15 cellular contexts compared by ENCODE assay signal in the genomic region with DNA sequence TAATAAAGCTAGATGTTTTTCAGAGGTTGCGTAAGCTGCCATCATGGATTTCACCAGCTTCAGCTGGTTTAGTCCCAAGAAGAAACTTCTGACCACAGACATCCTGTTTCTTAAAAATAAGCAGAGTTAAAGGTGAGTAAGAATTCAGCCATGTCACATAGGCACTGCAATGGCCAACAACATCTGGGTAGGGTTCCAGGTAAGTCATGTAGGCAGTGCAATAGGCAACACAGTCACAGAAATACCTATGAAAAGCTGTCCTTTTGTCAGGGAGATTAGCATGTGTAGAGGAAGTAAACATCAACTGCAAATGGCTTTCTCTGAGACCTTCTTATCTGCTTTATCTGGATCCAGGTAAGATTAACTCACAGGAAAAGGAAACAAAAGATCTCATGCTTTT. TPM values are rescaled to one million over a fixed set of nuclear protein-coding genes. Genes with fewer than 3 reads are reported as not detected.
DNase-seq lines count a peak whose midpoint lies in the region; ATAC-seq and TF ChIP-seq lines count a peak whose summit lies in the region.
"Not testable (repeated sequence)": the region's sequence is repeated elsewhere in the genome, so short reads cannot be mapped to it uniquely, and the experiment has no call there.
"Had no signal": no experiment of that assay in that cellular context is flagged by ENCODE, and none has a peak within 500 bp of the region (broad histone marks: within the 10 kb centered on the region; RNA-seq: fewer than 3 reads in every experiment).

No MANE protein-coding gene starts in this region.

- not testable (repeated sequence) for H3K36me3 ChIP-seq in CD4-positive, CD25-positive, alpha-beta regulatory T cell (ENCODE audit: control insufficient read depth, insufficient read depth, low read length); DND-41 (ENCODE audit: insufficient read depth, low read length); neutrophil

- not testable (repeated sequence) for H3K4me2 ChIP-seq in DND-41 (ENCODE audit: insufficient read depth, low read length)

- not testable (repeated sequence) for H3K27ac Mint-ChIP-seq in CD4-positive, CD25-positive, alpha-beta regulatory T cell; WTC11; activated CD4-positive, alpha-beta memory T cell treated with anti-CD3 and anti-CD28 coated beads for 36 hours; activated T-cell treated with anti-CD3 and anti-CD28 coated beads, Interleukin-2, amount 50 U/mL, for 72 hours; activated naive CD4-positive, alpha-beta T cell treated with anti-CD3 and anti-CD28 coated beads, Interleukin-2, amount 10 ng/mL, durations not matched to agents 7 days and 5 days; effector memory CD8-positive, alpha-beta T cell

- not testable (repeated sequence) for H2AFZ ChIP-seq in DND-41 (ENCODE audit: low read depth, low read length)

- H3K27me3 ChIP-seq in CD4-positive, CD25-positive, alpha-beta regulatory T cell (ENCODE audit: control insufficient read depth, insufficient read depth, low read length); DND-41 (ENCODE audit: insufficient read depth, low read length, poor library complexity); neutrophil: not testable (repeated sequence)

- not testable (repeated sequence) for H3K79me2 ChIP-seq in DND-41 (ENCODE audit: insufficient read depth, low read length)

- POLR2A ChIA-PET in WTC11 (lab: Charles Lee); activated CD4-positive, alpha-beta memory T cell treated with anti-CD3 and anti-CD28 coated beads for 36 hours (lab: Charles Lee): not testable (repeated sequence)

- not testable (repeated sequence) for H3K27ac ChIP-seq in CD4-positive, CD25-positive, alpha-beta regulatory T cell (ENCODE audit: insufficient read depth, low read length, poor library complexity, severe bottlenecking)
- peak overlapping the region; percentile 60; the same call in 1 of the 2 replicates for H3K27ac ChIP-seq in DND-41 (ENCODE audit: low read length)
- peak overlapping the region; percentile 57 for H3K27ac ChIP-seq in neutrophil

- not testable (repeated sequence) for H3K9ac ChIP-seq in DND-41 (ENCODE audit: low read depth, low read length)

- CTCF ChIA-PET in WTC11 (lab: Charles Lee); activated CD4-positive, alpha-beta memory T cell treated with anti-CD3 and anti-CD28 coated beads for 36 hours (lab: Charles Lee); activated naive CD4-positive, alpha-beta T cell treated with anti-CD3 and anti-CD28 coated beads, Interleukin-2, amount 10 ng/mL, durations not matched to agents 7 days and 5 days (lab: Charles Lee): not testable (repeated sequence)

- not testable (repeated sequence) for H3K4me3 ChIP-seq in CD4-positive, CD25-positive, alpha-beta regulatory T cell (ENCODE audit: low read depth, low read length); DND-41 (ENCODE audit: low read depth in 1 of 2, low read length in 2 of 2); neutrophil (ENCODE audit: low read depth in 1 of 2, low read length in 1 of 2)

- ATAC-seq in CD4-positive, CD25-positive, alpha-beta regulatory T cell (ENCODE audit: low read depth in 2 of 2), result peak; percentile 51 to 61
- ATAC-seq in DND-41 (ENCODE audit: insufficient read depth, low read depth), result peak; percentile 32
- ATAC-seq in WTC11, result 0 out of 2 replicates have a peak, but pooled peaks have one; percentile 6
- ATAC-seq in activated T-cell treated with anti-CD3 and anti-CD28 coated beads, Interleukin-2, amount 50 U/mL, for 72 hours (replicated peaks in 1 of 2), result peak; percentile 12 to 39
- ATAC-seq in effector memory CD8-positive, alpha-beta T cell (replicated peaks), result peak; percentile 9

- H3K9me3 ChIP-seq in CD4-positive, CD25-positive, alpha-beta regulatory T cell (ENCODE audit: control insufficient read depth in 2 of 2, low read length in 2 of 2); DND-41 (ENCODE audit: insufficient read depth, low read length, severe bottlenecking); neutrophil: not testable (repeated sequence)

- not testable (repeated sequence) for H3K27me3 Mint-ChIP-seq in CD4-positive, CD25-positive, alpha-beta regulatory T cell; WTC11 (ENCODE audit: low read depth); activated CD4-positive, alpha-beta memory T cell treated with anti-CD3 and anti-CD28 coated beads for 36 hours; activated T-cell treated with anti-CD3 and anti-CD28 coated beads, Interleukin-2, amount 50 U/mL, for 72 hours (ENCODE audit: low read depth); activated naive CD4-positive, alpha-beta T cell treated with anti-CD3 and anti-CD28 coated beads, Interleukin-2, amount 10 ng/mL, durations not matched to agents 7 days and 5 days; effector memory CD8-positive, alpha-beta T cell

- intact Hi-C loops in activated CD4-positive, alpha-beta memory T cell treated with anti-CD3 and anti-CD28 coated beads for 36 hours (cut with micrococcal nuclease), result not testable (repeated sequence)

- DNase-seq in CD4-positive, CD25-positive, alpha-beta regulatory T cell, result peak in 1 of 3 donors; percentile 29
- not testable (repeated sequence) for DNase-seq in DND-41; WTC11 (ENCODE audit: low spot score); activated T-cell treated with anti-CD3 and anti-CD28 coated beads, Interleukin-2, amount 50 U/mL, for 72 hours; effector memory CD8-positive, alpha-beta T cell
- peak; percentile 36 for DNase-seq in activated CD4-positive, alpha-beta memory T cell treated with anti-CD3 and anti-CD28 coated beads for 36 hours
- DNase-seq in activated naive CD4-positive, alpha-beta T cell treated with anti-CD3 and anti-CD28 coated beads, Interleukin-2, amount 10 ng/mL, durations not matched to agents 7 days and 5 days, result peak; percentile 43

- not testable (repeated sequence) for H3K9me3 Mint-ChIP-seq in CD4-positive, CD25-positive, alpha-beta regulatory T cell; WTC11; activated CD4-positive, alpha-beta memory T cell treated with anti-CD3 and anti-CD28 coated beads for 36 hours; activated T-cell treated with anti-CD3 and anti-CD28 coated beads, Interleukin-2, amount 50 U/mL, for 72 hours; activated naive CD4-positive, alpha-beta T cell treated with anti-CD3 and anti-CD28 coated beads, Interleukin-2, amount 10 ng/mL, durations not matched to agents 7 days and 5 days; effector memory CD8-positive, alpha-beta T cell

- H3K4me1 Mint-ChIP-seq in CD4-positive, CD25-positive, alpha-beta regulatory T cell, result peaks cover 0 to 38% (median 14%) of the 10 kb centered on the region in 4 donors
- H3K4me1 Mint-ChIP-seq in WTC11, result peaks cover 15% of the 10 kb centered on the region
- H3K4me1 Mint-ChIP-seq in activated CD4-positive, alpha-beta memory T cell treated with anti-CD3 and anti-CD28 coated beads for 36 hours (ENCODE audit: low read depth), result peaks cover 10% of the 10 kb centered on the region
- H3K4me1 Mint-ChIP-seq in activated T-cell treated with anti-CD3 and anti-CD28 coated beads, Interleukin-2, amount 50 U/mL, for 72 hours (ENCODE audit: low read depth), result peaks cover 22% of the 10 kb centered on the region
- H3K4me1 Mint-ChIP-seq in activated naive CD4-positive, alpha-beta T cell treated with anti-CD3 and anti-CD28 coated beads, Interleukin-2, amount 10 ng/mL, durations not matched to agents 7 days and 5 days, result peaks cover 30% of the 10 kb centered on the region
- peaks cover 15 to 18% of the 10 kb centered on the region in 2 donors for H3K4me1 Mint-ChIP-seq in effector memory CD8-positive, alpha-beta T cell (ENCODE audit: low read depth in 2 of 2)

- H4K20me1 ChIP-seq in DND-41 (ENCODE audit: insufficient read depth, low read length), result not testable (repeated sequence)

- not testable (repeated sequence) for H3K4me3 Mint-ChIP-seq in CD4-positive, CD25-positive, alpha-beta regulatory T cell; WTC11; activated CD4-positive, alpha-beta memory T cell treated with anti-CD3 and anti-CD28 coated beads for 36 hours; activated T-cell treated with anti-CD3 and anti-CD28 coated beads, Interleukin-2, amount 50 U/mL, for 72 hours; activated naive CD4-positive, alpha-beta T cell treated with anti-CD3 and anti-CD28 coated beads, Interleukin-2, amount 10 ng/mL, durations not matched to agents 7 days and 5 days; effector memory CD8-positive, alpha-beta T cell

- TF ChIP-seq CTCF in DND-41 (IDR thresholded peaks at IDR 0.05; ENCODE audit: borderline replicate concordance, extremely low read depth, low read length, poor library complexity, severe bottlenecking); WTC11 (IDR thresholded peaks at IDR 0.05); neutrophil (IDR thresholded peaks at IDR 0.05): not testable (repeated sequence)

- H3K4me1 ChIP-seq in CD4-positive, CD25-positive, alpha-beta regulatory T cell (ENCODE audit: control insufficient read depth, insufficient read depth, low read length, poor library complexity, severe bottlenecking), result not testable (repeated sequence)
- H3K4me1 ChIP-seq in DND-41 (ENCODE audit: insufficient read depth, low read length) (peaks cover 18% of the 10 kb centered on the region), neutrophil (ENCODE audit: control insufficient read depth in 1 of 2, insufficient read depth in 1 of 2, low read depth in 1 of 2, low read length in 1 of 2) (peaks cover 11 to 37% of the 10 kb centered on the region in 2 experiments)

- not testable (repeated sequence) for H3K36me3 Mint-ChIP-seq in CD4-positive, CD25-positive, alpha-beta regulatory T cell; WTC11; activated CD4-positive, alpha-beta memory T cell treated with anti-CD3 and anti-CD28 coated beads for 36 hours; activated T-cell treated with anti-CD3 and anti-CD28 coated beads, Interleukin-2, amount 50 U/mL, for 72 hours (ENCODE audit: insufficient read depth in 2 of 2)
- peaks cover 10% of the 10 kb centered on the region for H3K36me3 Mint-ChIP-seq in activated naive CD4-positive, alpha-beta T cell treated with anti-CD3 and anti-CD28 coated beads, Interleukin-2, amount 10 ng/mL, durations not matched to agents 7 days and 5 days
- H3K36me3 Mint-ChIP-seq in effector memory CD8-positive, alpha-beta T cell (ENCODE audit: insufficient read depth), result peaks cover 10% of the 10 kb centered on the region

RNA-seq across cellular contexts. Expression of gene PPIAL4C, which starts 47.9 kb away (rescaled TPM):
- total RNA-seq in CD4-positive, CD25-positive, alpha-beta regulatory T cell, result not detected
- polyA plus RNA-seq in CD4-positive, CD25-positive, alpha-beta regulatory T cell, result under 1 TPM in 1 of 4 donors, not detected in 3; 0.40 TPM
- total RNA-seq in WTC11 (2021), result 0.42 to 0.78 TPM (median 0.46 TPM) in 3 replicates
- not detected for total RNA-seq in activated CD4-positive, alpha-beta memory T cell treated with anti-CD3 and anti-CD28 coated beads for 36 hours
- not detected for total RNA-seq in activated T-cell treated with anti-CD3 and anti-CD28 coated beads, Interleukin-2, amount 50 U/mL, for 72 hours
- total RNA-seq: Caco-2, Daoy, GM23248, H4, HepG2 had no signal
- polyA plus RNA-seq: A549, BJ, GM23248, HepG2 had no signal

Comparison
In these comparisons a context has a peak if more than half of its experiments do, and no peak if none do; other contexts are left out.
1. ATAC-seq: peak in every context shown above with its lines; median percentile 56 in CD4-positive, CD25-positive, alpha-beta regulatory T cell; 32 in DND-41; 26 in activated T-cell treated with anti-CD3 and anti-CD28 coated beads, Interleukin-2, amount 50 U/mL, for 72 hours; 9 in effector memory CD8-positive, alpha-beta T cell; 6 in WTC11.